18 cellular contexts compared by ENCODE assay signal in genomic region chr2:66447676-66448075, GRCh38. TPM values are rescaled to one million over a fixed set of nuclear protein-coding genes. Genes with fewer than 3 reads are reported as not detected.
A peak's percentile ranks its signal among the peaks of the same experiment; 100 is the strongest.
DNase-seq lines count a peak whose midpoint lies in the region; ATAC-seq, FAIRE-seq and TF ChIP-seq lines count a peak whose summit lies in the region.
"Had no signal": no experiment of that assay in that cellular context is flagged by ENCODE, and none has a peak within 500 bp of the region (broad histone marks: within the 10 kb centered on the region; RNA-seq: fewer than 3 reads in every experiment).

No MANE protein-coding gene starts in this region.

- peaks cover 35% of the 10 kb centered on the region for H3K27me3 Mint-ChIP-seq in astrocyte (ENCODE audit: low read depth, unreplicated experiment)

- H3K27ac ChIP-seq in astrocyte (ENCODE audit: low read depth, low read length) (no peak overlapping the region), pancreas (peak overlapping the region in 3 of 4 donors; percentile 48 to 99 (median 94)), upper lobe of right lung (peak overlapping the region; percentile 93), Peyer's patch (peak overlapping the region in 1 of 4 donors; percentile 94)
- H3K27ac ChIP-seq: BLaER1, SJCRH30 had no signal

- H3K4me3 ChIP-seq in astrocyte (ENCODE audit: insufficient read depth, low read depth, low read length) (no peak overlapping the region), foreskin fibroblast (ENCODE audit: low read depth in 1 of 2, low read length in 2 of 2) (peak overlapping the region; percentile 33 to 79), pancreas (peak overlapping the region in 3 of 4 donors; percentile 36 to 74 (median 72)), upper lobe of right lung (peak overlapping the region; percentile 67), Peyer's patch (peak overlapping the region in 1 of 4 donors; percentile 60)
- H3K4me3 ChIP-seq: BLaER1, SJCRH30 had no signal

- intact Hi-C loops in pancreas (cut with DNase I) (loop anchor here in 1 of 3 donors (10.0 kb wide), 1 partner anchor 127 kb away; no protein-coding TSS in a partner anchor), upper lobe of right lung (cut with DNase I) (loop anchor here (10.0 kb wide), 1 partner anchor 247 kb away; no protein-coding TSS in a partner anchor)

- H4K20me1 ChIP-seq in astrocyte (ENCODE audit: insufficient read depth, low read length) = no peaks in the 10 kb centered on the region

- peaks cover 3% of the 10 kb centered on the region for H3K36me3 Mint-ChIP-seq in astrocyte (ENCODE audit: low read depth, unreplicated experiment)

- no peaks in the 10 kb centered on the region for H3K9me3 Mint-ChIP-seq in astrocyte (ENCODE audit: unreplicated experiment)

- peak overlapping the region; percentile 83 for H3K4me2 ChIP-seq in astrocyte (ENCODE audit: low read length)
- H3K4me2 ChIP-seq: BLaER1 had no signal

- TF ChIP-seq CTCF in astrocyte (IDR thresholded peaks at IDR 0.05; ENCODE audit: insufficient read depth, low read depth, low read length) = no peak
- TF ChIP-seq CTCF in foreskin fibroblast (IDR thresholded peaks at IDR 0.05; ENCODE audit: low read depth, low read length) = no peak
- TF ChIP-seq CTCF in pancreas (IDR thresholded peaks at IDR 0.05) = no peak
- TF ChIP-seq CTCF in upper lobe of right lung (IDR thresholded peaks at IDR 0.05) = no peak
- no peak for TF ChIP-seq CTCF in Peyer's patch (IDR thresholded peaks at IDR 0.05)

- no peaks in the 10 kb centered on the region for H3K4me1 Mint-ChIP-seq in astrocyte (ENCODE audit: low read depth, unreplicated experiment)
- H3K4me1 Mint-ChIP-seq: naive thymus-derived CD4-positive, alpha-beta T cell had no signal

- WGBS in pancreas, 2 donors = 18 to 19% methylated on average over 2 of the region's 2 CpGs

- peaks cover 13% of the 10 kb centered on the region for H3K4me1 ChIP-seq in astrocyte (ENCODE audit: insufficient read depth, low read length)
- H3K4me1 ChIP-seq in pancreas = peaks cover 32 to 44% (median 43%) of the 10 kb centered on the region in 3 donors
- H3K4me1 ChIP-seq in upper lobe of right lung = peaks cover 4% of the 10 kb centered on the region
- no peaks in the 10 kb centered on the region for H3K4me1 ChIP-seq in Peyer's patch
- H3K4me1 ChIP-seq: BLaER1, SJCRH30 had no signal

- H3K79me2 ChIP-seq in astrocyte (ENCODE audit: insufficient read depth, low read length) = peaks cover 64% of the 10 kb centered on the region

- H3K27ac Mint-ChIP-seq in astrocyte (ENCODE audit: unreplicated experiment) = no peak overlapping the region
- H3K27ac Mint-ChIP-seq: naive thymus-derived CD4-positive, alpha-beta T cell had no signal

- no peak overlapping the region for H3K9ac ChIP-seq in astrocyte (ENCODE audit: low read length)
- H3K9ac ChIP-seq: BLaER1 had no signal

- H3K36me3 ChIP-seq in astrocyte (ENCODE audit: insufficient read depth, low read length) = no peaks in the 10 kb centered on the region
- H3K36me3 ChIP-seq in pancreas = peaks cover 0 to 7% (median 0%) of the 10 kb centered on the region in 3 donors
- H3K36me3 ChIP-seq in upper lobe of right lung = peaks cover 3% of the 10 kb centered on the region
- H3K36me3 ChIP-seq in Peyer's patch = no peaks in the 10 kb centered on the region
- H3K36me3 ChIP-seq: BLaER1 had no signal

- H3K9me3 ChIP-seq in astrocyte (ENCODE audit: insufficient read depth, low read depth, low read length) (no peaks in the 10 kb centered on the region), pancreas (no peaks in the 10 kb centered on the region), upper lobe of right lung (no peaks in the 10 kb centered on the region), Peyer's patch (no peaks in the 10 kb centered on the region)
- H3K9me3 ChIP-seq: SJCRH30 had no signal

- H3K4me3 Mint-ChIP-seq in astrocyte (ENCODE audit: unreplicated experiment) = no peak overlapping the region
- H3K4me3 Mint-ChIP-seq: naive thymus-derived CD4-positive, alpha-beta T cell had no signal

- H2AFZ ChIP-seq in astrocyte (ENCODE audit: low read depth, low read length) = no peak overlapping the region

- DNase-seq in astrocyte (ENCODE audit: low read depth) = no peak
- DNase-seq in foreskin fibroblast = peak in 1 of 2 donors; percentile 31
- DNase-seq in pancreas = no peak
- DNase-seq in upper lobe of right lung = no peak
- no peak for DNase-seq in NCI-H526 treated with DMSO at 0.1 percent for 48 hours (lab: John Stamatoyannopoulos, UW)
- DNase-seq in Peyer's patch = no peak
- no peak for DNase-seq in NCI-H82 (lab: John Stamatoyannopoulos, UW)
- DNase-seq: activated CD8-positive, alpha-beta memory T cell treated with anti-CD3 and anti-CD28 coated beads, Interleukin-2, amount 50 U/mL, for 48 hours; activated naive CD4-positive, alpha-beta T cell; naive thymus-derived CD4-positive, alpha-beta T cell; NCI-H187; NCI-H510A; SJCRH30; T-helper 9 cell had no signal

- TF ChIP-seq POLR2A in Peyer's patch (IDR thresholded peaks at IDR 0.05) = no peak

- FAIRE-seq in astrocyte (lab: Jason Lieb, UNC) (no peak), pancreas (lab: Jason Lieb, UNC) (no peak)
- FAIRE-seq: H54, HTR-8/SVneo had no signal

- ATAC-seq in pancreas = no peak
- no peak for ATAC-seq in upper lobe of right lung
- ATAC-seq: left lobe of liver; naive thymus-derived CD4-positive, alpha-beta T cell had no signal

- H3K27me3 ChIP-seq in astrocyte (ENCODE audit: insufficient read depth, low read length) (no peaks in the 10 kb centered on the region), pancreas (no peaks in the 10 kb centered on the region), upper lobe of right lung (peaks cover 7% of the 10 kb centered on the region), Peyer's patch (no peaks in the 10 kb centered on the region)

RNA-seq across cellular contexts. Expression of gene MEIS1, which starts 12.8 kb away (rescaled TPM):
- 3.4 and 5.2 TPM in 2 replicates for total RNA-seq in astrocyte
- total RNA-seq in pancreas = 100 to 1,000 TPM in 1 of 6 donors, 10 to 100 TPM in 5; 48.6 to 129 (median 60.3) TPM
- 10 to 100 TPM; 41.3 to 57.7 TPM for polyA plus RNA-seq in pancreas
- 48.0 TPM for total RNA-seq in upper lobe of right lung
- 10 to 100 TPM in 3 of 4 donors, 1 to 10 TPM in 1; 7.2 to 64.4 (median 16.3) TPM for total RNA-seq in Peyer's patch
- polyA plus RNA-seq: naive thymus-derived CD4-positive, alpha-beta T cell had no signal
